ENCODE assay signal across 25 cellular contexts in the genomic region with DNA sequence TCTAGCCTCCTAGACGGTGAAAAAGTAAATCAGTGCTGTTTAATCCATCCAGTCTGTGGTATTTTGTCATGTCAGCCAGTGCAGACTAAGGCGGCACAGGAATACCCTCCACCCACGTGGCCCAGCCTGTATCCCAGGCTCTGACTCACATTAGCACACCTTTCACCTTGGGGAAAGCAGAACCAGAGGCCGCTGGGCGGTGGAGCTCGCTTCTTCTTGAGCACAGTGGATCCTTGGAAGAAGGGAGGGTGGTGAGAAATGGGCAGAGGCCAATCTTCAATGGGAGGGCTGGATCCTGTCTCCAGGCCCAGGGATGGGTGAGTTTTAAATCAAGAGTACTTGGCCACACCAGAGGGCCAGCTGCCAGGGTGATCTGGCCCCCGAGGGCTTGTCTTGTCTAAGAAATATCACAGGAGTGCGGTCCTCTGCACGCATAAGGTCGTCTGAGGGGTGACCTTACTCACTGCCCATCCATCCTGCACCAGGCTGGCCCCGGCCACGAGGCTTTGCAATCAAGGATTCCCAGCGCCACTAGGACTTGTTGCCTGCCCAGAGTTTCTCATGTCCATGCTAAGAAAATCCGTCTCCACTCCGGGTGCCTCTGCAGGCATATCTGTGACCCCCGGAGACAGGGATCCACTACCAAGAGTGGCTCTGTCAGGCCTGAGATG.
"Had no signal": no experiment of that assay in that cellular context is flagged by ENCODE, and none has a peak within 500 bp of the region (broad histone marks: within the 10 kb centered on the region; RNA-seq: fewer than 3 reads in every experiment).

No MANE protein-coding gene starts in this region.

- H3K27me3 ChIP-seq: colonic mucosa, dorsolateral prefrontal cortex, foreskin keratinocyte, gastrocnemius medialis had no signal

- H3K4me3 ChIP-seq: colonic mucosa, coronary artery, dorsolateral prefrontal cortex, esophagus muscularis mucosa, esophagus squamous epithelium, gastrocnemius medialis, gastroesophageal sphincter, heart left ventricle had no signal

- DNase-seq: colonic mucosa; cortex of kidney; dorsolateral prefrontal cortex; effector CD4-positive, alpha-beta T cell; effector CD8-positive, alpha-beta T cell; effector memory CD4-positive, alpha-beta T cell; effector memory CD8-positive, alpha-beta T cell; erythroblast; esophagus squamous epithelium; foreskin fibroblast; foreskin keratinocyte; foreskin melanocyte; gastrocnemius medialis; glutamatergic neuron; head of caudate nucleus had no signal

- H3K9me3 ChIP-seq: colonic mucosa, esophagus muscularis mucosa, esophagus squamous epithelium, gastrocnemius medialis, gastroesophageal sphincter had no signal

- FAIRE-seq: colon, endometrium, endothelial cell of umbilical vein, frontal cortex had no signal

- H3K36me3 ChIP-seq: colonic mucosa, esophagus muscularis mucosa, esophagus squamous epithelium, gastrocnemius medialis, gastroesophageal sphincter, heart left ventricle had no signal

- H3K4me1 ChIP-seq: colonic mucosa, esophagus muscularis mucosa, esophagus squamous epithelium, foreskin keratinocyte, gastrocnemius medialis, gastroesophageal sphincter, heart left ventricle had no signal

- ATAC-seq: effector memory CD8-positive, alpha-beta T cell; esophagus mucosa; foreskin keratinocyte; gastrocnemius medialis; gastroesophageal sphincter had no signal

- H3K27ac ChIP-seq: colonic mucosa, coronary artery, dorsolateral prefrontal cortex, epithelial cell of prostate, esophagus muscularis mucosa, esophagus squamous epithelium, foreskin keratinocyte, gastrocnemius medialis, gastroesophageal sphincter, heart left ventricle had no signal
